In the genomic region with DNA sequence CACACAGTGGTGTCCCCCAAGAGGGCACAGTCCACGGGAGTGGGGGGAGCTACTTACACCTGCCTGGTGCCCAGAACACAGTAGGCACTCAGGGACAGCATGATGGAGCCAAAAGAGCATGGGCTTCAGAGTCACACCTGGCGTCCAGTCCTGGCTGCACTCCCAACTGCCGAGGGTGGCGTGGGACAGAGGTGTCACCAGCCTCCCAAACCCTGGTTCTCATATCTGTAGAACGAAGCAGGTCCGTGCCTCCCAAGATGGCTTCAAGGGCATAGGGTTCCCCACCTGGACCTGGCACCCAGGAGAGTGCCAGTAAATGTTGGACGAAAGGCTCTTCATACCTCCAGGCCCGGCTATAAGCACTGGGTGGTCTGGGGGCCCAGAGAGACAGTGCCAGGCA, we compare ENCODE assay signal across 25 cellular contexts. TPM values are rescaled to one million over a fixed set of nuclear protein-coding genes. Genes with fewer than 3 reads are reported as not detected.
"Had no signal": no experiment of that assay in that cellular context is flagged by ENCODE, and none has a peak within 500 bp of the region (broad histone marks: within the 10 kb centered on the region; RNA-seq: fewer than 3 reads in every experiment).

No MANE protein-coding gene starts in this region.

- H3K9ac ChIP-seq: KMS-11 had no signal

- ATAC-seq: K562 had no signal

- H3K36me3 ChIP-seq: Peyer's patch, SJSA1 had no signal

- H3K27ac ChIP-seq: KMS-11, PC-9, Peyer's patch, SJSA1, SK-N-MC had no signal

- H3K9me3 ChIP-seq: Peyer's patch, SJSA1 had no signal

- DNase-seq: Kasumi-1; MM.1S; MV-4-11; NCI-H1048; NCI-H1436 treated with DMSO at 0.1 percent for 48 hours; NCI-H1694; NCI-H187 treated with DMSO at 0.1 percent for 48 hours; NCI-H2029 treated with DMSO at 0.1 percent for 48 hours; NCI-H524; NCI-H526 treated with DMSO at 0.1 percent for 48 hours; NK-92 treated with Interleukin-12 subunit alpha and Interleukin-12 subunit beta, amount 100 ng/mL, for 24 hours; OCI-M1; PC-9; Peyer's patch; Right ventricle myocardium superior; SIG-M5 had no signal

- H2AFZ ChIP-seq: PC-9 had no signal

- H3K4me3 ChIP-seq: K562, PC-9, Peyer's patch, SJSA1, SK-N-MC had no signal

- H3K4me2 ChIP-seq: KMS-11, PC-9 had no signal

- H3K4me1 ChIP-seq: Peyer's patch, SJSA1 had no signal

RNA-seq across cellular contexts. Expression of a gene that starts 8.9 kb away (rescaled TPM):
- total RNA-seq: HT-29, K562, M059J, NCI-H460, PC-9, Right ventricle myocardium superior, RPMI7951, SJSA1 had no signal
- polyA plus RNA-seq: IgD-negative memory B cell, K562 had no signal
